In genomic region chr1:218250492-218250891, GRCh38 we compare ENCODE assay signal across 23 cellular contexts. TPM values are rescaled to one million over a fixed set of nuclear protein-coding genes. Genes with fewer than 3 reads are reported as not detected.
A peak's percentile ranks its signal among the peaks of the same experiment; 100 is the strongest.
DNase-seq lines count a peak whose midpoint lies in the region; ATAC-seq and TF ChIP-seq lines count a peak whose summit lies in the region.
"Had no signal": no experiment of that assay in that cellular context is flagged by ENCODE, and none has a peak within 500 bp of the region (broad histone marks: within the 10 kb centered on the region; RNA-seq: fewer than 3 reads in every experiment).

No MANE protein-coding gene starts in this region.

- no peaks in the 10 kb centered on the region for H3K36me3 Mint-ChIP-seq in stimulated activated effector memory CD8-positive, alpha-beta T cell treated with anti-CD3 and anti-CD28 coated beads, Interleukin-12 subunit alpha, Interleukin-12 subunit beta, amount 100 ng/mL, for 72 hours
- H3K36me3 Mint-ChIP-seq: activated naive CD8-positive, alpha-beta T cell treated with anti-CD3 and anti-CD28 coated beads for 36 hours; memory B cell; naive B cell had no signal

- no peaks in the 10 kb centered on the region for H3K9me3 ChIP-seq in cardiac muscle cell (ENCODE audit: low read depth)
- H3K9me3 ChIP-seq: BLaER1 treated with 17β-estradiol and CSF1 and Interleukin-3, amounts not matched to agents 10 nM and 100 nM; colonic mucosa; right atrium auricular region had no signal

- no peak overlapping the region for H3K27ac Mint-ChIP-seq in stimulated activated effector memory CD8-positive, alpha-beta T cell treated with anti-CD3 and anti-CD28 coated beads, Interleukin-12 subunit alpha, Interleukin-12 subunit beta, amount 100 ng/mL, for 72 hours
- H3K27ac Mint-ChIP-seq: activated naive CD8-positive, alpha-beta T cell treated with anti-CD3 and anti-CD28 coated beads for 36 hours; memory B cell; naive B cell had no signal

- H3K27me3 ChIP-seq in cardiac muscle cell = no peaks in the 10 kb centered on the region
- H3K27me3 ChIP-seq: BLaER1 treated with 17β-estradiol and CSF1 and Interleukin-3, amounts not matched to agents 10 nM and 100 nM; colonic mucosa; right atrium auricular region had no signal

- DNase-seq in cardiac muscle cell (ENCODE audit: low read depth in 1 of 2, low spot score in 1 of 2) (no peak), left ventricle myocardium superior (no peak), RPMI7951 (ENCODE audit: low read depth) (peak; percentile 11), fibroblast of pulmonary artery (ENCODE audit: low read depth) (peak; percentile 14), NCI-H226 (no peak), GM19238 (ENCODE audit: insufficient read length, low spot score) (no peak)
- no peak for DNase-seq in stimulated activated effector memory CD8-positive, alpha-beta T cell treated with anti-CD3 and anti-CD28 coated beads, Interleukin-12 subunit alpha, Interleukin-12 subunit beta, amount 100 ng/mL, for 72 hours (ENCODE audit: low spot score in 2 of 2)
- DNase-seq: activated CD8-positive, alpha-beta memory T cell treated with anti-CD3 and anti-CD28 coated beads, Interleukin-2, amount 50 U/mL, for 48 hours; activated naive CD8-positive, alpha-beta T cell treated with anti-CD3 and anti-CD28 coated beads for 36 hours; colonic mucosa; HCEC 1CT; head of caudate nucleus; KG1; MV-4-11; naive B cell; NCI-H1694 treated with DMSO at 0.1 percent for 48 hours; T-helper 2 cell; trophoblast cell had no signal

- H3K36me3 ChIP-seq in cardiac muscle cell = no peaks in the 10 kb centered on the region
- H3K36me3 ChIP-seq: BLaER1 treated with 17β-estradiol and CSF1 and Interleukin-3, amounts not matched to agents 10 nM and 100 nM; colonic mucosa; right atrium auricular region had no signal

- H3K27ac ChIP-seq in cardiac muscle cell = no peak overlapping the region
- H3K27ac ChIP-seq: BLaER1 treated with 17β-estradiol and CSF1 and Interleukin-3, amounts not matched to agents 10 nM and 100 nM; colonic mucosa; right atrium auricular region; VCaP had no signal

- H3K4me3 ChIP-seq in cardiac muscle cell (no peak overlapping the region), fibroblast of pulmonary artery (replicated peaks; ENCODE audit: low read depth, low read length) (no peak overlapping the region)
- H3K4me3 ChIP-seq: BLaER1 treated with 17β-estradiol and CSF1 and Interleukin-3, amounts not matched to agents 10 nM and 100 nM; colonic mucosa; right atrium auricular region had no signal

- H3K4me3 Mint-ChIP-seq in stimulated activated effector memory CD8-positive, alpha-beta T cell treated with anti-CD3 and anti-CD28 coated beads, Interleukin-12 subunit alpha, Interleukin-12 subunit beta, amount 100 ng/mL, for 72 hours = no peak overlapping the region
- H3K4me3 Mint-ChIP-seq: activated naive CD8-positive, alpha-beta T cell treated with anti-CD3 and anti-CD28 coated beads for 36 hours; memory B cell; naive B cell had no signal

- H3K4me1 ChIP-seq in cardiac muscle cell (ENCODE audit: low read depth) = peaks cover 1% of the 10 kb centered on the region
- H3K4me1 ChIP-seq: colonic mucosa, right atrium auricular region had no signal

- ATAC-seq in left ventricle myocardium superior = no peak
- ATAC-seq in GM21529 (IDR thresholded peaks at IDR 0.05; ENCODE audit: unreplicated experiment) = no peak
- ATAC-seq in stimulated activated effector memory CD8-positive, alpha-beta T cell treated with anti-CD3 and anti-CD28 coated beads, Interleukin-12 subunit alpha, Interleukin-12 subunit beta, amount 100 ng/mL, for 72 hours = no peak

- H3K4me1 Mint-ChIP-seq in stimulated activated effector memory CD8-positive, alpha-beta T cell treated with anti-CD3 and anti-CD28 coated beads, Interleukin-12 subunit alpha, Interleukin-12 subunit beta, amount 100 ng/mL, for 72 hours = no peaks in the 10 kb centered on the region
- H3K4me1 Mint-ChIP-seq: activated naive CD8-positive, alpha-beta T cell treated with anti-CD3 and anti-CD28 coated beads for 36 hours; memory B cell had no signal

- no peaks in the 10 kb centered on the region for H3K9me3 Mint-ChIP-seq in stimulated activated effector memory CD8-positive, alpha-beta T cell treated with anti-CD3 and anti-CD28 coated beads, Interleukin-12 subunit alpha, Interleukin-12 subunit beta, amount 100 ng/mL, for 72 hours
- H3K9me3 Mint-ChIP-seq: activated naive CD8-positive, alpha-beta T cell treated with anti-CD3 and anti-CD28 coated beads for 36 hours; memory B cell; naive B cell had no signal

- intact Hi-C loops in left ventricle myocardium superior (cut with micrococcal nuclease) = no loop called here

- TF ChIP-seq CTCF in cardiac muscle cell (IDR thresholded peaks at IDR 0.05; ENCODE audit: low read depth, low read length) (peak; percentile 14), fibroblast of pulmonary artery (IDR thresholded peaks at IDR 0.05; ENCODE audit: low read length, missing control alignments) (peak; percentile 18)

RNA-seq across cellular contexts. Expression of gene RRP15, which starts 34.6 kb away (rescaled TPM):
- total RNA-seq in cardiac muscle cell (5.4 and 7.2 TPM in 2 replicates), left ventricle myocardium superior (22.6 TPM)
- polyA plus RNA-seq in cardiac muscle cell = 13.3 and 14.4 TPM in 2 replicates
- total RNA-seq in RPMI7951 (2014; rRNA removed; shearing (Covaris generic)) = 5.3 and 6.2 TPM in 2 replicates

Comparison
In these comparisons a context has a peak if more than half of its experiments do, and no peak if none do; other contexts are left out.
1. DNase-seq: peak in RPMI7951 (single experiment) and fibroblast of pulmonary artery (single experiment); none in cardiac muscle cell (0 of 2), left ventricle myocardium superior (single experiment), NCI-H226 (single experiment), GM19238 (single experiment) and stimulated activated effector memory CD8-positive, alpha-beta T cell treated with anti-CD3 and anti-CD28 coated beads, Interleukin-12 subunit alpha, Interleukin-12 subunit beta, amount 100 ng/mL, for 72 hours (0 of 2).